10 cellular contexts compared by ENCODE assay signal in genomic region chr18:48802543-48803428, GRCh38.
DNase-seq lines count a peak whose midpoint lies in the region; ATAC-seq and TF ChIP-seq lines count a peak whose summit lies in the region.
"Had no signal": no experiment of that assay in that cellular context is flagged by ENCODE, and none has a peak within 500 bp of the region (broad histone marks: within the 10 kb centered on the region; RNA-seq: fewer than 3 reads in every experiment).

No MANE protein-coding gene starts in this region.

- no peak overlapping the region for H2AFZ ChIP-seq in KMS-11 (ENCODE audit: low read depth)

- H3K9me3 Mint-ChIP-seq in stimulated activated memory B cell treated with anti-CD40 and anti-IgM and Interleukin-4, amounts not matched to agents 10 μg/mL and 1 μg/mL and 100 μg/mL, for 72 hours, result no peaks in the 10 kb centered on the region

- H3K4me3 ChIP-seq in KMS-11 (IDR thresholded peaks at IDR 0.05; ENCODE audit: insufficient read depth, low read depth, low read length), result no peak overlapping the region
- H3K4me3 ChIP-seq: HAP-1 had no signal

- H3K9ac ChIP-seq in KMS-11, result no peak overlapping the region

- no peaks in the 10 kb centered on the region for H4K20me1 ChIP-seq in KMS-11 (ENCODE audit: insufficient read depth)

- no peaks in the 10 kb centered on the region for H3K27me3 Mint-ChIP-seq in stimulated activated memory B cell treated with anti-CD40 and anti-IgM and Interleukin-4, amounts not matched to agents 10 μg/mL and 1 μg/mL and 100 μg/mL, for 72 hours

- H3K4me1 Mint-ChIP-seq in stimulated activated memory B cell treated with anti-CD40 and anti-IgM and Interleukin-4, amounts not matched to agents 10 μg/mL and 1 μg/mL and 100 μg/mL, for 72 hours, result peaks cover 87% of the 10 kb centered on the region

- no peaks in the 10 kb centered on the region for H3K27me3 ChIP-seq in KMS-11 (ENCODE audit: insufficient read depth, low read depth)

- no peaks in the 10 kb centered on the region for H3K36me3 ChIP-seq in KMS-11 (ENCODE audit: insufficient read depth)
- H3K36me3 ChIP-seq: HAP-1 had no signal

- H3K27ac ChIP-seq in KMS-11, result no peak overlapping the region

- no peak for ATAC-seq in stimulated activated memory B cell treated with anti-CD40 and anti-IgM and Interleukin-4, amounts not matched to agents 10 μg/mL and 1 μg/mL and 100 μg/mL, for 72 hours

- DNase-seq in anterior cingulate cortex (lab: John Stamatoyannopoulos, UW) (peak in 42 of 58 donors; percentile 23 to 88 (median 56)), medulla oblongata (ENCODE audit: extremely low spot score) (peak; percentile 77), NCI-H82 treated with DMSO at 0.1 percent for 48 hours (lab: John Stamatoyannopoulos, UW; ENCODE audit: unreplicated experiment) (no peak), KG1 (lab: John Stamatoyannopoulos, UW) (no peak)
- DNase-seq in stimulated activated CD4-positive, alpha-beta T cell treated with anti-CD3 and anti-CD28 coated beads, Interleukin-4, amount 100 ng/mL, for 4 hours, result no peak
- no peak for DNase-seq in stimulated activated CD4-positive, alpha-beta T cell treated with anti-CD3 and anti-CD28 coated beads, Interleukin-2, amount 100 ng/mL, for 48 hours
- DNase-seq: stimulated activated CD4-positive, alpha-beta T cell treated with anti-CD3 and anti-CD28 coated beads, Interleukin-4, amount 100 ng/mL, for 1 hour had no signal

- H3K4me2 ChIP-seq in KMS-11, result peak overlapping the region; percentile 70; the same call in 1 of the 2 replicates

- peaks cover 45% of the 10 kb centered on the region for H3K4me1 ChIP-seq in KMS-11 (ENCODE audit: low read depth, poor library complexity, severe bottlenecking)
- H3K4me1 ChIP-seq: HAP-1 had no signal

- no peak for TF ChIP-seq CTCF in KMS-11 (conservative IDR thresholded peaks at IDR 0.05; ENCODE audit: low read depth, low read length)

- H3K27ac Mint-ChIP-seq in stimulated activated memory B cell treated with anti-CD40 and anti-IgM and Interleukin-4, amounts not matched to agents 10 μg/mL and 1 μg/mL and 100 μg/mL, for 72 hours, result peak overlapping the region; percentile 97

- H3K36me3 Mint-ChIP-seq in stimulated activated memory B cell treated with anti-CD40 and anti-IgM and Interleukin-4, amounts not matched to agents 10 μg/mL and 1 μg/mL and 100 μg/mL, for 72 hours, result peaks cover 9% of the 10 kb centered on the region

- no peaks in the 10 kb centered on the region for H3K79me2 ChIP-seq in KMS-11 (ENCODE audit: insufficient read depth, low read depth)

- H3K4me3 Mint-ChIP-seq in stimulated activated memory B cell treated with anti-CD40 and anti-IgM and Interleukin-4, amounts not matched to agents 10 μg/mL and 1 μg/mL and 100 μg/mL, for 72 hours, result no peak overlapping the region

Comparison
In these comparisons a context has a peak if more than half of its experiments do, and no peak if none do; other contexts are left out.
1. DNase-seq: peak in anterior cingulate cortex (42 of 58) and medulla oblongata (single experiment); none in stimulated activated CD4-positive, alpha-beta T cell treated with anti-CD3 and anti-CD28 coated beads, Interleukin-4, amount 100 ng/mL, for 4 hours (0 of 2), NCI-H82 treated with DMSO at 0.1 percent for 48 hours (single experiment), KG1 (single experiment) and stimulated activated CD4-positive, alpha-beta T cell treated with anti-CD3 and anti-CD28 coated beads, Interleukin-2, amount 100 ng/mL, for 48 hours (0 of 2).